ENCODE assay signal across 2 cellular contexts in the genomic region with DNA sequence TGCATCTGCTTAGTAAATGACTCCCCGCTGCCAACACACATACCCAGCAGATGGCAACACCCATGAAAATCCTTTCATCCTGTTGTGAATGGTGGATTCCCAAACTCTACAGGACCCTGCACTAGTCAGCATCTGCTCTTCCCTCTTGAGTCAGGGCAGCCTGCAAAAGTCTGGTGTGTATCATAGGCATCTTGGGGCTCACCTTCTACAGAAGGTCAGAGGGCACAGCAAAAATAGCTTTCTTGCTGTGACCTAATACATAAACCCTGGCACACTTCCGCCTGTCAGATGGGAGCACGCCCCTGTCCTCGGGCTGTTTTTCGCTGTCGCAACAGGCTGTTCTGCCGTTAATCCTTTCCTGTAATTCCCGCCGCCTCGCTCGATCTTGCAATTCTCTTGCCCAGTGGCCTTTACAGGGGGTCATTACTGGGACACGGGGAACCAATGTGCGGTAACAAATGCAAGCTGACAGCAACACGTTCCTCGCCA.
TF ChIP-seq lines count a peak whose summit lies in the region.

No MANE protein-coding gene starts in this region.

TF ChIP-seq in SK-N-SH, 30 proteins besides CTCF, POLR2A, EP300 and RAD21 (continued from another document):
- no peak for TF ChIP-seq USF1 (IDR thresholded peaks at IDR 0.05; ENCODE audit: borderline replicate concordance, low read depth)
- no peak for TF ChIP-seq NRF1 (IDR thresholded peaks at IDR 0.05; ENCODE audit: low read depth, low read length)
- TF ChIP-seq SIN3A (IDR thresholded peaks at IDR 0.05; ENCODE audit: borderline replicate concordance, low read depth, low read length) = no peak
- TF ChIP-seq TEAD4 (IDR thresholded peaks at IDR 0.05; ENCODE audit: borderline replicate concordance, insufficient read depth) = no peak
- TF ChIP-seq FOXM1 (IDR thresholded peaks at IDR 0.05; ENCODE audit: low read depth) = no peak
- TF ChIP-seq REST (IDR thresholded peaks at IDR 0.05; ENCODE audit: low read depth, low read length) = no peak
- TF ChIP-seq GABPA (IDR thresholded peaks at IDR 0.05; ENCODE audit: low read depth) = no peak
- TF ChIP-seq, protein P1, sequence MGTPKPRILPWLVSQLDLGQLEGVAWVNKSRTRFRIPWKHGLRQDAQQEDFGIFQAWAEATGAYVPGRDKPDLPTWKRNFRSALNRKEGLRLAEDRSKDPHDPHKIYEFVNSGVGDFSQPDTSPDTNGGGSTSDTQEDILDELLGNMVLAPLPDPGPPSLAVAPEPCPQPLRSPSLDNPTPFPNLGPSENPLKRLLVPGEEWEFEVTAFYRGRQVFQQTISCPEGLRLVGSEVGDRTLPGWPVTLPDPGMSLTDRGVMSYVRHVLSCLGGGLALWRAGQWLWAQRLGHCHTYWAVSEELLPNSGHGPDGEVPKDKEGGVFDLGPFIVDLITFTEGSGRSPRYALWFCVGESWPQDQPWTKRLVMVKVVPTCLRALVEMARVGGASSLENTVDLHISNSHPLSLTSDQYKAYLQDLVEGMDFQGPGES (IDR thresholded peaks at IDR 0.05; ENCODE audit: low read depth, low read length) = no peak

TF ChIP-seq in SK-N-SH treated with all-trans-retinoic acid at 6 μM for 48 hours, 23 proteins besides CTCF, POLR2A, EP300 and RAD21 (continued from another document):
- TF ChIP-seq CSRNP3 (CRISPR knock-in tag; IDR thresholded peaks at IDR 0.05) (no peak), OSR1 (CRISPR knock-in tag; IDR thresholded peaks at IDR 0.05) (no peak), ZNF8 (CRISPR knock-in tag; IDR thresholded peaks at IDR 0.05) (no peak), ZFP3 (CRISPR knock-in tag; IDR thresholded peaks at IDR 0.05) (no peak)
